ENCODE assay signal across 9 cellular contexts in the genomic region with DNA sequence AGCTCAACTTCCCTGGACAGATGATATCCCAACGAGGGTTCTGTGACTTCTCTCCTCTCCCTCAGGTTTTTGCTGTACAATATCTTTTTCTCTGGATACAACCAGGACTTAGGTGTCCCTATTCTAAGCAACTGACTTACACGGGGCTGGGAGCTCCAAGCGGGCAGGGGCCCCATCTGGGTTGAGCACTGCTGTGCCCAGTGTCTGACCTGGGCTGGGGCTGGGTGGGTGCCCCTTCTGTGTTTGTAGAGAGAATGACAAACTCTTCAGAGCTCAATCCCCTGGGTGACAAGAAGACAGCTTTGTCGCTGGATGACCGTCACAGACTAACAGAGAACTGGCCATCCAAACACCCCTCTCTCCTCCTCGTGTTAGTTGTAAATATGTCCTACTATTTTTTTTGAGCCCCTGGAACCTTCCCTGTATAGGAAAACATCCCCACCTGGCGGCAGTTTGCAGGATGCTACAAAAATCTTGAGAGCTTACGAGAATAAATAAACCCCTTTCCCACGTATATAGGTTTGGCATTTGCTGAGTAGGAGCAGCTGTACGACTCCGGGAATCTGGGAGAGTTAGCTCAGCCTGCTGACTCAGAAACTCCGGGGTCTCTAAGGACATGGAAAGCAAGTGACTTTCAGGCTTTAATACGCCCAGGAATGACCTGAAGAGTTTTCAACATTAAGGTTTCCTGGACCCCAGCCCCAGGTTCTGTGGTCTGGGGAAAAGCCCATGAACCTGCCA. TPM values are rescaled to one million over a fixed set of nuclear protein-coding genes. Genes with fewer than 3 reads are reported as not detected.
A peak's percentile ranks its signal among the peaks of the same experiment; 100 is the strongest.
DNase-seq lines count a peak whose midpoint lies in the region; ATAC-seq and TF ChIP-seq lines count a peak whose summit lies in the region.
"Had no signal": no experiment of that assay in that cellular context is flagged by ENCODE, and none has a peak within 500 bp of the region (broad histone marks: within the 10 kb centered on the region; RNA-seq: fewer than 3 reads in every experiment).

No MANE protein-coding gene starts in this region.

- no peaks in the 10 kb centered on the region for H3K27me3 Mint-ChIP-seq in activated CD4-positive, alpha-beta T cell treated with anti-CD3 and anti-CD28 coated beads for 36 hours
- H3K27me3 Mint-ChIP-seq in activated T-cell treated with anti-CD3 and anti-CD28 coated beads, Interleukin-2, amount 50 U/mL, for 24 hours = no peaks in the 10 kb centered on the region
- peaks cover 2% of the 10 kb centered on the region for H3K27me3 Mint-ChIP-seq in activated CD4-positive, alpha-beta memory T cell treated with anti-CD3 and anti-CD28 coated beads for 36 hours

- H3K79me2 ChIP-seq in hepatocyte = no peaks in the 10 kb centered on the region

- TF ChIP-seq CTCF in hepatocyte (IDR thresholded peaks at IDR 0.05; ENCODE audit: poor library complexity) (peak; percentile 77), uterus (IDR thresholded peaks at IDR 0.05) (peak in 3 of 4 experiments; percentile 32 to 47 (median 36))

- H3K9me3 ChIP-seq in hepatocyte (ENCODE audit: low read depth) = no peaks in the 10 kb centered on the region
- H3K9me3 ChIP-seq in uterus = no peaks in the 10 kb centered on the region

- no peaks in the 10 kb centered on the region for H3K4me1 Mint-ChIP-seq in activated CD4-positive, alpha-beta T cell treated with anti-CD3 and anti-CD28 coated beads for 36 hours
- H3K4me1 Mint-ChIP-seq in activated T-cell treated with anti-CD3 and anti-CD28 coated beads, Interleukin-2, amount 50 U/mL, for 24 hours (ENCODE audit: low read depth) = peaks cover 2% of the 10 kb centered on the region
- H3K4me1 Mint-ChIP-seq in activated CD4-positive, alpha-beta memory T cell treated with anti-CD3 and anti-CD28 coated beads for 36 hours (ENCODE audit: low read depth) = no peaks in the 10 kb centered on the region

- H3K27ac ChIP-seq in hepatocyte (peak overlapping the region; percentile 62), uterus (peak overlapping the region; percentile 25 to 41)

- no peaks in the 10 kb centered on the region for H4K20me1 ChIP-seq in hepatocyte (ENCODE audit: insufficient read depth, poor library complexity, severe bottlenecking)

- H3K36me3 Mint-ChIP-seq in activated CD4-positive, alpha-beta T cell treated with anti-CD3 and anti-CD28 coated beads for 36 hours (ENCODE audit: low read depth) = no peaks in the 10 kb centered on the region
- H3K36me3 Mint-ChIP-seq in activated T-cell treated with anti-CD3 and anti-CD28 coated beads, Interleukin-2, amount 50 U/mL, for 24 hours (ENCODE audit: low read depth) = no peaks in the 10 kb centered on the region
- H3K36me3 Mint-ChIP-seq in activated CD4-positive, alpha-beta memory T cell treated with anti-CD3 and anti-CD28 coated beads for 36 hours = no peaks in the 10 kb centered on the region

- H3K27me3 ChIP-seq in hepatocyte (no peaks in the 10 kb centered on the region), uterus (no peaks in the 10 kb centered on the region)

- peak overlapping the region; percentile 35 for H3K4me2 ChIP-seq in hepatocyte

- H3K36me3 ChIP-seq in hepatocyte (replicated peaks; ENCODE audit: insufficient read depth, low read depth) = no peaks in the 10 kb centered on the region
- H3K36me3 ChIP-seq in uterus = no peaks in the 10 kb centered on the region

- no peak overlapping the region for H3K27ac Mint-ChIP-seq in activated CD4-positive, alpha-beta T cell treated with anti-CD3 and anti-CD28 coated beads for 36 hours
- no peak overlapping the region for H3K27ac Mint-ChIP-seq in activated T-cell treated with anti-CD3 and anti-CD28 coated beads, Interleukin-2, amount 50 U/mL, for 24 hours
- no peak overlapping the region for H3K27ac Mint-ChIP-seq in activated CD4-positive, alpha-beta memory T cell treated with anti-CD3 and anti-CD28 coated beads for 36 hours

- POLR2A ChIA-PET in activated CD4-positive, alpha-beta T cell treated with anti-CD3 and anti-CD28 coated beads for 36 hours (lab: Charles Lee) = no interaction called here
- POLR2A ChIA-PET in activated CD4-positive, alpha-beta memory T cell treated with anti-CD3 and anti-CD28 coated beads for 36 hours (lab: Charles Lee) = no interaction called here

- TF ChIP-seq POLR2A in uterus (IDR thresholded peaks at IDR 0.05) = no peak

- ATAC-seq in activated CD4-positive, alpha-beta T cell treated with anti-CD3 and anti-CD28 coated beads for 36 hours = no peak

- H2AFZ ChIP-seq in hepatocyte = no peak overlapping the region

- CTCF ChIA-PET in activated CD4-positive, alpha-beta T cell treated with anti-CD3 and anti-CD28 coated beads for 36 hours (lab: Charles Lee) = no interaction called here
- CTCF ChIA-PET in activated CD4-positive, alpha-beta memory T cell treated with anti-CD3 and anti-CD28 coated beads for 36 hours (lab: Charles Lee) = interaction anchor here (1.6 kb wide), 1 partner anchor 59 kb away, joined by 3 read pairs; no protein-coding TSS in a partner anchor

- DNase-seq in SIG-M5 treated with dmso at 0.1 percent for 504 hours (lab: John Stamatoyannopoulos, UW; ENCODE audit: unreplicated experiment) (peak; percentile 41), SIG-M5 (lab: John Stamatoyannopoulos, UW) (no peak), SW480 (ENCODE audit: low spot score) (peak; percentile 77), hepatocyte (ENCODE audit: low spot score) (peak; percentile 89), uterus (peak; percentile 56 to 58)
- DNase-seq in activated CD4-positive, alpha-beta T cell treated with anti-CD3 and anti-CD28 coated beads for 36 hours = no peak
- DNase-seq in activated T-cell treated with anti-CD3 and anti-CD28 coated beads, Interleukin-2, amount 50 U/mL, for 24 hours = no peak
- no peak for DNase-seq in activated CD4-positive, alpha-beta memory T cell treated with anti-CD3 and anti-CD28 coated beads for 36 hours
- DNase-seq: activated gamma-delta T cell had no signal

- no peaks in the 10 kb centered on the region for H3K9me3 Mint-ChIP-seq in activated CD4-positive, alpha-beta T cell treated with anti-CD3 and anti-CD28 coated beads for 36 hours (ENCODE audit: low read depth)
- no peaks in the 10 kb centered on the region for H3K9me3 Mint-ChIP-seq in activated T-cell treated with anti-CD3 and anti-CD28 coated beads, Interleukin-2, amount 50 U/mL, for 24 hours
- H3K9me3 Mint-ChIP-seq in activated CD4-positive, alpha-beta memory T cell treated with anti-CD3 and anti-CD28 coated beads for 36 hours = no peaks in the 10 kb centered on the region

- intact Hi-C loops in uterus (cut with DNase I; ENCODE audit: low total_unique reads) = no loop called here
- intact Hi-C loops in activated CD4-positive, alpha-beta T cell treated with anti-CD3 and anti-CD28 coated beads for 36 hours (cut with DNase I, micrococcal nuclease) = no loop called here
- intact Hi-C loops in activated CD4-positive, alpha-beta memory T cell treated with anti-CD3 and anti-CD28 coated beads for 36 hours (cut with micrococcal nuclease) = loop anchor here (10.0 kb wide), 1 partner anchor 686 kb away; no protein-coding TSS in a partner anchor

- WGBS in hepatocyte (ENCODE audit: low lambda C conversion rate, missing lambda C conversion rate) = 42% methylated on average over 13 of the region's 13 CpGs

- peaks cover 4% of the 10 kb centered on the region for H3K4me1 ChIP-seq in hepatocyte (ENCODE audit: insufficient read depth)
- no peaks in the 10 kb centered on the region for H3K4me1 ChIP-seq in uterus

- no peak overlapping the region for H3K4me3 Mint-ChIP-seq in activated CD4-positive, alpha-beta T cell treated with anti-CD3 and anti-CD28 coated beads for 36 hours
- H3K4me3 Mint-ChIP-seq in activated T-cell treated with anti-CD3 and anti-CD28 coated beads, Interleukin-2, amount 50 U/mL, for 24 hours = no peak overlapping the region
- H3K4me3 Mint-ChIP-seq in activated CD4-positive, alpha-beta memory T cell treated with anti-CD3 and anti-CD28 coated beads for 36 hours = no peak overlapping the region

- H3K4me3 ChIP-seq in hepatocyte = no peak overlapping the region
- no peak overlapping the region for H3K4me3 ChIP-seq in uterus

- no peaks in the 10 kb centered on the region for H3K9me2 ChIP-seq in hepatocyte (replicated peaks; ENCODE audit: insufficient read depth)

RNA-seq across cellular contexts. Expression of a gene that starts 23.7 kb away (rescaled TPM):
- total RNA-seq in hepatocyte (0.07 TPM in 1 of 2 replicates, not detected in the other), uterus (under 1 TPM in 1 of 4 donors, not detected in 3; 0.88 TPM)
- polyA plus RNA-seq in hepatocyte = 0.50 TPM in 1 of 2 replicates, not detected in the other
- not detected for total RNA-seq in activated CD4-positive, alpha-beta T cell treated with anti-CD3 and anti-CD28 coated beads for 36 hours
- total RNA-seq in activated CD4-positive, alpha-beta memory T cell treated with anti-CD3 and anti-CD28 coated beads for 36 hours = not detected

Comparison
In these comparisons a context has a peak if more than half of its experiments do, and no peak if none do; other contexts are left out.
1. DNase-seq: peak in SIG-M5 treated with dmso at 0.1 percent for 504 hours (single experiment), SW480 (single experiment), hepatocyte (single experiment) and uterus (2 of 2); none in SIG-M5 (single experiment), activated CD4-positive, alpha-beta T cell treated with anti-CD3 and anti-CD28 coated beads for 36 hours (single experiment), activated T-cell treated with anti-CD3 and anti-CD28 coated beads, Interleukin-2, amount 50 U/mL, for 24 hours (single experiment) and activated CD4-positive, alpha-beta memory T cell treated with anti-CD3 and anti-CD28 coated beads for 36 hours (single experiment).